ENCODE assay signal across 23 cellular contexts in genomic region chr4:112015960-112016359, GRCh38.
"Had no signal": no experiment of that assay in that cellular context is flagged by ENCODE, and none has a peak within 500 bp of the region (broad histone marks: within the 10 kb centered on the region; RNA-seq: fewer than 3 reads in every experiment).

No MANE protein-coding gene starts in this region.

- H3K36me3 ChIP-seq: colonic mucosa, esophagus muscularis mucosa, esophagus squamous epithelium, gastrocnemius medialis, gastroesophageal sphincter, heart left ventricle, heart right ventricle had no signal

- H3K4me1 ChIP-seq: colonic mucosa, esophagus muscularis mucosa, esophagus squamous epithelium, foreskin keratinocyte, gastrocnemius medialis, gastroesophageal sphincter, heart left ventricle, heart right ventricle had no signal

- H3K4me3 ChIP-seq: colonic mucosa, coronary artery, dorsolateral prefrontal cortex, esophagus muscularis mucosa, esophagus squamous epithelium, gastrocnemius medialis, gastroesophageal sphincter, heart left ventricle, heart right ventricle had no signal

- H3K9me3 ChIP-seq: colonic mucosa, esophagus muscularis mucosa, esophagus squamous epithelium, gastrocnemius medialis, gastroesophageal sphincter, heart left ventricle, heart right ventricle had no signal

- H3K27ac ChIP-seq: colonic mucosa, coronary artery, dorsolateral prefrontal cortex, epithelial cell of prostate, esophagus muscularis mucosa, esophagus squamous epithelium, foreskin keratinocyte, gastrocnemius medialis, gastroesophageal sphincter, heart left ventricle, heart right ventricle had no signal

- DNase-seq: colonic mucosa; cortex of kidney; dermis blood vessel endothelial cell; dorsolateral prefrontal cortex; effector CD4-positive, alpha-beta T cell; effector CD8-positive, alpha-beta T cell; effector memory CD4-positive, alpha-beta T cell; effector memory CD8-positive, alpha-beta T cell; endodermal cell; erythroblast; esophagus squamous epithelium; foreskin fibroblast; foreskin keratinocyte; foreskin melanocyte; gastrocnemius medialis; glutamatergic neuron; head of caudate nucleus; heart left ventricle; heart right ventricle had no signal
